In genomic region chr1:154812911-154813816, GRCh38 we compare ENCODE assay signal across 10 cellular contexts. TPM values are rescaled to one million over a fixed set of nuclear protein-coding genes. Genes with fewer than 3 reads are reported as not detected.
A peak's percentile ranks its signal among the peaks of the same experiment; 100 is the strongest.
DNase-seq lines count a peak whose midpoint lies in the region; ATAC-seq, FAIRE-seq and TF ChIP-seq lines count a peak whose summit lies in the region.
"Had no signal": no experiment of that assay in that cellular context is flagged by ENCODE, and none has a peak within 500 bp of the region (broad histone marks: within the 10 kb centered on the region; RNA-seq: fewer than 3 reads in every experiment).

No MANE protein-coding gene starts in this region.

- H2AFZ ChIP-seq in K562 (ENCODE audit: low read depth, low read length), result no peak overlapping the region
- H2AFZ ChIP-seq in keratinocyte (ENCODE audit: control insufficient read depth, low read length), result peak overlapping the region; percentile 78

- in situ Hi-C loops in K562 (cut with MboI), result no loop called here

- TF ChIP-seq EP300 in K562 (IDR thresholded peaks at IDR 0.05; ENCODE audit: low read length), result no peak

- no peak for FAIRE-seq in K562 (lab: Jason Lieb, UNC)
- FAIRE-seq in keratinocyte (lab: Jason Lieb, UNC), result peak; percentile 75
- FAIRE-seq: A204.1 had no signal

- peaks cover 0 to 13% of the 10 kb centered on the region in 2 experiments; a peak in 1 of 5 replicates for H3K4me1 ChIP-seq in K562 (replicated peaks in 1 of 2; ENCODE audit: control insufficient read depth in 2 of 2, insufficient read depth in 2 of 2, low read length in 2 of 2)
- H3K4me1 ChIP-seq in keratinocyte (ENCODE audit: control insufficient read depth, extremely low read depth, insufficient read depth, low read length), result peaks cover 32% of the 10 kb centered on the region
- H3K4me1 ChIP-seq in upper lobe of right lung, result peaks cover 11% of the 10 kb centered on the region

- H3K4me3 ChIP-seq in K562, result no peak overlapping the region
- H3K4me3 ChIP-seq in keratinocyte (ENCODE audit: control insufficient read depth in 2 of 3, extremely low read depth in 1 of 3, insufficient read depth in 2 of 3, low read depth in 1 of 3, low read length in 3 of 3), result peak overlapping the region in 2 of 3 experiments; percentile 11 to 61
- H3K4me3 ChIP-seq in upper lobe of right lung, result no peak overlapping the region

- TF ChIP-seq CTCF in K562 (IDR thresholded peaks at IDR 0.05 in 2 of 3, conservative IDR thresholded peaks at IDR 0.05 in 1 of 3; ENCODE audit: insufficient read depth in 2 of 3, low read depth in 1 of 3, low read length in 3 of 3), result no peak
- TF ChIP-seq CTCF in keratinocyte (optimal IDR thresholded peaks at IDR 0.05 in 1 of 3, IDR thresholded peaks at IDR 0.05 in 1 of 3, conservative IDR thresholded peaks at IDR 0.05 in 1 of 3; ENCODE audit: extremely low read depth in 1 of 3, insufficient read depth in 2 of 3, low read length in 3 of 3), result peak in 1 of 3 experiments; percentile 49
- no peak for TF ChIP-seq CTCF in upper lobe of right lung (IDR thresholded peaks at IDR 0.05)

- 0% methylated on average over 17 of the region's 21 CpGs for WGBS in K562 (ENCODE audit: insufficient coverage, low coverage, missing lambda C conversion rate)

- ATAC-seq in K562 (no peak), upper lobe of right lung (peak; percentile 46)
- ATAC-seq: Panc1 had no signal

- peaks cover 71 to 87% of the 10 kb centered on the region in 2 experiments for H3K27me3 ChIP-seq in K562 (ENCODE audit: control insufficient read depth in 2 of 2, insufficient read depth in 2 of 2, low read length in 2 of 2)
- H3K27me3 ChIP-seq in keratinocyte (ENCODE audit: control insufficient read depth, extremely low read depth, insufficient read depth, low read length), result peaks cover 12% of the 10 kb centered on the region
- no peaks in the 10 kb centered on the region for H3K27me3 ChIP-seq in upper lobe of right lung

- H3K36me3 ChIP-seq in K562 (ENCODE audit: control insufficient read depth, insufficient read depth, low read length) (no peaks in the 10 kb centered on the region), keratinocyte (ENCODE audit: control insufficient read depth in 2 of 2, extremely low read depth in 1 of 2, insufficient read depth in 2 of 2, low read length in 2 of 2) (no peaks in the 10 kb centered on the region), upper lobe of right lung (no peaks in the 10 kb centered on the region)

- CTCF ChIA-PET in K562 (lab: Yijun Ruan, JAX; ENCODE audit: low intra/inter-chr PET ratio), result no interaction called here

- H3K27ac ChIP-seq in K562 (ENCODE audit: extremely low read depth, low read depth, low read length) (no peak overlapping the region), keratinocyte (ENCODE audit: control insufficient read depth, insufficient read depth, low read length) (no peak overlapping the region), upper lobe of right lung (no peak overlapping the region)

- no peak overlapping the region for H3K9ac ChIP-seq in K562 (ENCODE audit: insufficient read depth in 1 of 2, low read depth in 2 of 2, low read length in 2 of 2)
- peak overlapping the region; percentile 34 for H3K9ac ChIP-seq in keratinocyte (ENCODE audit: control insufficient read depth, extremely low read depth, insufficient read depth, low read length)

- intact Hi-C loops in K562 (cut with micrococcal nuclease) (no loop called here), upper lobe of right lung (cut with DNase I) (no loop called here)

- H3K79me2 ChIP-seq in K562 (ENCODE audit: control insufficient read depth, insufficient read depth, low read length) (no peaks in the 10 kb centered on the region), keratinocyte (ENCODE audit: control insufficient read depth, insufficient read depth, low read length) (no peaks in the 10 kb centered on the region)

- no TSS peak for BruUV-seq in K562 (replicated peaks; lab: Mats Ljungman, UMichigan)

- peak; percentile 55 for DNase-seq in NCI-H2227 (lab: John Stamatoyannopoulos, UW; ENCODE audit: unreplicated experiment)
- no peak for DNase-seq in NCI-H2227 treated with DMSO at 0.1 percent for 48 hours (lab: John Stamatoyannopoulos, UW)
- DNase-seq in K562 (ENCODE audit: extremely low read depth in 1 of 4, low spot score in 3 of 4), result peak in 3 of 4 experiments; percentile 24 to 34 (median 27)
- no peak for DNase-seq in keratinocyte (ENCODE audit: low read depth, low spot score)
- DNase-seq in upper lobe of right lung, result no peak
- no peak for DNase-seq in activated CD4-positive, alpha-beta T cell treated with anti-CD3 and anti-CD28 coated beads, Interleukin-2, amount 50 U/mL, for 1 hour
- DNase-seq in NCI-H446 (lab: John Stamatoyannopoulos, UW), result no peak
- no peak for DNase-seq in stimulated activated CD4-positive, alpha-beta T cell treated with anti-CD3 and anti-CD28 coated beads, Interleukin-12 subunit alpha, Interleukin-12 subunit beta, amount 100 ng/mL, for 4 hours

- dilution Hi-C loops in keratinocyte (cut with MboI; ENCODE audit: extremely low pct_ligation_motif_present, low sequenced_read_pairs), result no loop called here

- H3K4me2 ChIP-seq in K562 (ENCODE audit: insufficient read depth, low read length), result no peak overlapping the region
- peak overlapping the region; percentile 82 for H3K4me2 ChIP-seq in keratinocyte (ENCODE audit: control insufficient read depth, extremely low read depth, insufficient read depth, low read depth, low read length)

- H3K9me3 ChIP-seq in K562 (replicated peaks; ENCODE audit: control insufficient read depth, insufficient read depth, low read depth, low read length) (no peaks in the 10 kb centered on the region), keratinocyte (ENCODE audit: control insufficient read depth, low read depth, low read length) (no peaks in the 10 kb centered on the region), upper lobe of right lung (no peaks in the 10 kb centered on the region)

- H3K9me1 ChIP-seq in K562 (ENCODE audit: control insufficient read depth, insufficient read depth, low read length), result no peaks in the 10 kb centered on the region
- no peaks in the 10 kb centered on the region for H3K9me1 ChIP-seq in keratinocyte (ENCODE audit: control insufficient read depth, extremely low read depth, insufficient read depth, low read length)

- no peak for TF ChIP-seq RAD21 in K562 (CRISPR knock-in tag; conservative IDR thresholded peaks at IDR 0.05 in 1 of 2, IDR thresholded peaks at IDR 0.05 in 1 of 2)

- no peak for TF ChIP-seq POLR2A in K562 (conservative IDR thresholded peaks at IDR 0.05)

- H4K20me1 ChIP-seq in K562 (replicated peaks; ENCODE audit: control insufficient read depth, insufficient read depth, low read length) (peaks cover 6% of the 10 kb centered on the region; the same call in 1 of the 2 replicates), keratinocyte (ENCODE audit: control insufficient read depth, extremely low read depth, insufficient read depth, low read length) (no peaks in the 10 kb centered on the region)

- POLR2A ChIA-PET in K562 (lab: Yijun Ruan, JAX), result interaction anchor here (0.5 to 1.0 kb wide), 4 partner anchors 14 to 69 kb away, joined by 3 read pairs; no protein-coding TSS in a partner anchor

TF ChIP-seq in K562, 482 proteins besides CTCF, POLR2A, EP300 and RAD21 (continues in another document):
- TF ChIP-seq RBM25 (IDR thresholded peaks at IDR 0.05; ENCODE audit: low read depth, low read length, severe bottlenecking), result peak; percentile 39

RNA-seq across cellular contexts. Expression of gene KCNN3, which starts 56.9 kb away (rescaled TPM):
- total RNA-seq in K562 (2011; cell fraction: chromatin; rRNA removed; ENCODE audit: low replicate concordance), result 0.12 TPM in 1 of 2 replicates, not detected in the other
- 0.17 TPM in 1 of 2 replicates, not detected in the other for total RNA-seq in K562 (2011; cell fraction: nucleolus; rRNA removed)
- total RNA-seq in K562 (2011; cell fraction: nucleoplasm; rRNA removed), result not detected in 2 replicates
- total RNA-seq in K562 (2014; rRNA removed) (0.12 TPM in 1 of 2 replicates, not detected in the other), K562 (2014; rRNA removed; fragmentation: Illumina TruSeq; extraction: Trizol) (not detected in 2 replicates), K562 (2015; rRNA removed; fragmentation: Illumina TruSeq; extraction: Trizol) (not detected in 2 replicates), K562 (2021) (0.02 and 0.04 TPM in 2 replicates), upper lobe of right lung (7.6 TPM)
- polyA plus RNA-seq in K562 (2011; rRNA removed) (0.03 TPM in 1 of 2 replicates, not detected in the other), K562 (2014; fragmentation: Illumina TruSeq; extraction: Trizol) (not detected in 2 replicates), K562 (2014; fragmentation: Nextera tagmentation; extraction: Ambion mirVana) (not detected), K562 (2014; rRNA removed) (0.03 TPM in 1 of 2 replicates, not detected in the other), keratinocyte (0.03 to 0.05 TPM (median 0.03 TPM) in 3 replicates)
- 0.01 and 0.07 TPM in 2 replicates for polyA plus RNA-seq in K562 (2011; cell fraction: cytosol; rRNA removed)
- 0.01 and 0.07 TPM in 2 replicates for polyA plus RNA-seq in K562 (2011; cell fraction: nucleus; rRNA removed)
- polyA plus RNA-seq in K562 (2012), result 0.03 and 0.14 TPM in 2 replicates
- polyA minus RNA-seq in K562 (2011; rRNA and poly(A)+ RNA removed), result 0.07 TPM in 1 of 2 replicates, not detected in the other
- not detected in 2 replicates for polyA minus RNA-seq in K562 (2011; cell fraction: cytosol; rRNA and poly(A)+ RNA removed)
- polyA minus RNA-seq in K562 (2011; cell fraction: nucleus; rRNA and poly(A)+ RNA removed), result not detected in 2 replicates
- polyA plus RNA-seq in keratinocyte (2011; ENCODE audit: low read depth), result 0.09 TPM
- polyA plus RNA-seq in keratinocyte (2011; cell fraction: cytosol; rRNA removed), result under 0.01 and 0.02 TPM in 2 replicates
- 0.03 and 0.04 TPM in 2 replicates for polyA plus RNA-seq in keratinocyte (2011; cell fraction: nucleus; rRNA removed)
- polyA plus RNA-seq in keratinocyte (2012; ENCODE audit: low replicate concordance), result 0.05 TPM in 1 of 2 replicates, not detected in the other
- not detected in 3 replicates for polyA minus RNA-seq in keratinocyte
- polyA minus RNA-seq in keratinocyte (2011; cell fraction: cytosol; rRNA and poly(A)+ RNA removed), result not detected
- polyA minus RNA-seq in keratinocyte (2011; cell fraction: nucleus; rRNA and poly(A)+ RNA removed), result not detected in 2 replicates

Comparison
In these comparisons a context has a peak if more than half of its experiments do, and no peak if none do; other contexts are left out.
1. DNase-seq: peak in NCI-H2227 (single experiment) and K562 (3 of 4); none in NCI-H2227 treated with DMSO at 0.1 percent for 48 hours (single experiment), keratinocyte (single experiment), upper lobe of right lung (single experiment), activated CD4-positive, alpha-beta T cell treated with anti-CD3 and anti-CD28 coated beads, Interleukin-2, amount 50 U/mL, for 1 hour (single experiment), NCI-H446 (0 of 2) and stimulated activated CD4-positive, alpha-beta T cell treated with anti-CD3 and anti-CD28 coated beads, Interleukin-12 subunit alpha, Interleukin-12 subunit beta, amount 100 ng/mL, for 4 hours (single experiment).
2. H3K4me3 ChIP-seq: peak in keratinocyte (2 of 3); none in K562 (single experiment) and upper lobe of right lung (single experiment).